In the genomic region with DNA sequence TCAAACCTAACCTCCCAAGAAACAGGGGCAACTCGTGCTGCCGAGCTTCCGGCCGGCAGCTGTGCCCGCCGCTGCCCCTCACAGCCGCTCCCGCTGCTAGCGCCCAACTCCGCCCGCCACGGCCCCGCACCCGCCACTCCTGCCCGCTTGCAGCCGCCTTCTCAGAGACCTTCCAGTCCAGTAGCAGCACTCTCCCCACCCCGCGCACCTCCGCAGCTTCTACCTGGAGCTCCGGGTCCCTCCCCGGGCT, we compare ENCODE assay signal across 8 cellular contexts. TPM values are rescaled to one million over a fixed set of nuclear protein-coding genes. Genes with fewer than 3 reads are reported as not detected.
A peak's percentile ranks its signal among the peaks of the same experiment; 100 is the strongest.
DNase-seq lines count a peak whose midpoint lies in the region; ATAC-seq and TF ChIP-seq lines count a peak whose summit lies in the region.

No MANE protein-coding gene starts in this region.

- H3K36me3 Mint-ChIP-seq in activated T-cell treated with anti-CD3 and anti-CD28 coated beads, Interleukin-2, amount 50 U/mL, for 4 hours (ENCODE audit: insufficient read depth): peaks cover 6% of the 10 kb centered on the region
- H3K36me3 Mint-ChIP-seq in T-helper 17 cell (ENCODE audit: low read depth) (peaks cover 2% of the 10 kb centered on the region), glutamatergic neuron (ENCODE audit: unreplicated experiment) (no peaks in the 10 kb centered on the region)

- in situ Hi-C loops in gastrocnemius medialis (cut with MboI; ENCODE audit: low sequenced_read_pairs in 4 of 4): no loop called here

- peaks cover 4 to 11% of the 10 kb centered on the region in 2 donors for H3K4me1 ChIP-seq in gastrocnemius medialis

- peak overlapping the region; percentile 78 to 81 (median 79) for H3K27ac ChIP-seq in gastrocnemius medialis

- H3K4me3 ChIP-seq in gastrocnemius medialis: peak overlapping the region; percentile 80 to 98 (median 88)

- H3K9me3 ChIP-seq in T-helper 17 cell (ENCODE audit: control insufficient read depth, low read length, poor library complexity, severe bottlenecking): no peaks in the 10 kb centered on the region
- no peaks in the 10 kb centered on the region for H3K9me3 ChIP-seq in gastrocnemius medialis

- H3K36me3 ChIP-seq in gastrocnemius medialis: no peaks in the 10 kb centered on the region

- H3K27ac Mint-ChIP-seq in T-helper 17 cell (peak overlapping the region; percentile 96), glutamatergic neuron (ENCODE audit: unreplicated experiment) (peak overlapping the region; percentile 66)

- H3K4me3 Mint-ChIP-seq in activated T-cell treated with anti-CD3 and anti-CD28 coated beads, Interleukin-2, amount 50 U/mL, for 4 hours: peak overlapping the region; percentile 95
- H3K4me3 Mint-ChIP-seq in T-helper 17 cell: peak overlapping the region; percentile 97
- H3K4me3 Mint-ChIP-seq in glutamatergic neuron (ENCODE audit: unreplicated experiment): peak overlapping the region; percentile 94

- intact Hi-C loops in gastrocnemius medialis (cut with DNase I; ENCODE audit: low total_unique reads): loop anchor here (1.0 to 2.0 kb wide), 3 partner anchors 14 to 350 kb away; a partner anchor contains a TSS

- peaks cover 4% of the 10 kb centered on the region for H3K9me3 Mint-ChIP-seq in activated T-cell treated with anti-CD3 and anti-CD28 coated beads, Interleukin-2, amount 50 U/mL, for 4 hours
- no peaks in the 10 kb centered on the region for H3K9me3 Mint-ChIP-seq in glutamatergic neuron (ENCODE audit: unreplicated experiment)

- no peaks in the 10 kb centered on the region for H3K27me3 Mint-ChIP-seq in activated T-cell treated with anti-CD3 and anti-CD28 coated beads, Interleukin-2, amount 50 U/mL, for 4 hours (ENCODE audit: low read depth)
- H3K27me3 Mint-ChIP-seq in T-helper 17 cell (no peaks in the 10 kb centered on the region), glutamatergic neuron (ENCODE audit: unreplicated experiment) (peaks cover 3% of the 10 kb centered on the region)

- no peak for TF ChIP-seq CTCF in glutamatergic neuron (IDR thresholded peaks at IDR 0.05; ENCODE audit: partially characterized antibody, unreplicated experiment)
- no peak for TF ChIP-seq CTCF in gastrocnemius medialis (IDR thresholded peaks at IDR 0.05 in 4 of 5, conservative IDR thresholded peaks at IDR 0.05 in 1 of 5)

- peak in 1 of 2 donors; percentile 92 for TF ChIP-seq POLR2A in gastrocnemius medialis (IDR thresholded peaks at IDR 0.05)

- peaks cover 17% of the 10 kb centered on the region for H3K4me1 Mint-ChIP-seq in activated T-cell treated with anti-CD3 and anti-CD28 coated beads, Interleukin-2, amount 50 U/mL, for 4 hours (ENCODE audit: low read depth)
- H3K4me1 Mint-ChIP-seq in T-helper 17 cell (peaks cover 8% of the 10 kb centered on the region), glutamatergic neuron (ENCODE audit: low read depth, unreplicated experiment) (no peaks in the 10 kb centered on the region)

- peak; percentile 30 to 42 for ATAC-seq in activated T-cell treated with anti-CD3 and anti-CD28 coated beads, Interleukin-2, amount 50 U/mL, for 4 hours
- ATAC-seq in HG03045 (IDR thresholded peaks at IDR 0.05; ENCODE audit: unreplicated experiment) (peak; percentile 31), T-helper 17 cell (no peak), gastrocnemius medialis (peak; percentile 55 to 57)

- no peaks in the 10 kb centered on the region for H3K27me3 ChIP-seq in gastrocnemius medialis

- DNase-seq in activated T-cell treated with anti-CD3 and anti-CD28 coated beads, Interleukin-2, amount 50 U/mL, for 4 hours: no peak
- DNase-seq in activated T-cell treated with anti-CD3 and anti-CD28 coated beads, Interleukin-2, amount 50 U/mL, for 48 hours: no peak
- no peak for DNase-seq in T-helper 17 cell
- no peak for DNase-seq in glutamatergic neuron
- DNase-seq in gastrocnemius medialis: no peak
- DNase-seq in NCI-H1436 treated with DMSO at 0.1 percent for 48 hours (lab: John Stamatoyannopoulos, UW): no peak
- no peak for DNase-seq in medulla oblongata (ENCODE audit: extremely low spot score)

RNA-seq across cellular contexts. Expression of a gene that starts 0.7 kb away (rescaled TPM):
- total RNA-seq in activated T-cell treated with anti-CD3 and anti-CD28 coated beads, Interleukin-2, amount 50 U/mL, for 4 hours: under 1 TPM; 0.19 to 0.40 (median 0.37) TPM
- total RNA-seq in T-helper 17 cell (1 to 10 TPM; 2.4 to 2.7 TPM), glutamatergic neuron (ENCODE audit: unreplicated experiment) (0.34 TPM), gastrocnemius medialis (not detected)

RNA-seq across cellular contexts. Expression of a gene that starts 14.0 kb away (rescaled TPM):
- 1 to 10 TPM; 2.8 to 5.5 (median 3.4) TPM for total RNA-seq in activated T-cell treated with anti-CD3 and anti-CD28 coated beads, Interleukin-2, amount 50 U/mL, for 4 hours
- total RNA-seq in T-helper 17 cell (1 to 10 TPM; 7.7 to 8.3 TPM), glutamatergic neuron (ENCODE audit: unreplicated experiment) (3.8 TPM), gastrocnemius medialis (1 to 10 TPM in 2 of 4 donors, under 1 TPM in 2; 0.40 to 5.8 (median 1.5) TPM)

RNA-seq across cellular contexts. Expression of a gene that starts 14.0 kb away (rescaled TPM):
- 1 to 10 TPM; 4.5 to 5.5 (median 4.9) TPM for total RNA-seq in activated T-cell treated with anti-CD3 and anti-CD28 coated beads, Interleukin-2, amount 50 U/mL, for 4 hours
- total RNA-seq in T-helper 17 cell: 10 to 100 TPM in 1 of 2 donors, 1 to 10 TPM in 1; 9.7 to 11.0 TPM
- total RNA-seq in glutamatergic neuron (ENCODE audit: unreplicated experiment): 4.3 TPM
- total RNA-seq in gastrocnemius medialis: 1 to 10 TPM; 4.2 to 7.5 (median 6.2) TPM

RNA-seq across cellular contexts. Expression of a gene that starts 40.1 kb away (rescaled TPM):
- total RNA-seq in activated T-cell treated with anti-CD3 and anti-CD28 coated beads, Interleukin-2, amount 50 U/mL, for 4 hours: 10 to 100 TPM; 52.1 to 54.7 (median 54.0) TPM
- total RNA-seq in T-helper 17 cell (10 to 100 TPM; 24.5 to 26.4 TPM), glutamatergic neuron (ENCODE audit: unreplicated experiment) (18.6 TPM), gastrocnemius medialis (10 to 100 TPM; 12.3 to 16.8 (median 13.2) TPM)

RNA-seq across cellular contexts. Expression of a gene that starts 40.2 kb away (rescaled TPM):
- 10 to 100 TPM; 28.2 to 30.2 (median 29.7) TPM for total RNA-seq in activated T-cell treated with anti-CD3 and anti-CD28 coated beads, Interleukin-2, amount 50 U/mL, for 4 hours
- 10 to 100 TPM; 14.1 to 14.2 TPM for total RNA-seq in T-helper 17 cell
- total RNA-seq in glutamatergic neuron (ENCODE audit: unreplicated experiment): 40.2 TPM
- total RNA-seq in gastrocnemius medialis: 10 to 100 TPM; 29.3 to 43.4 (median 35.5) TPM
